1 cellular context compared by ENCODE assay signal in genomic region chr19:57362997-57363705, GRCh38.
TF ChIP-seq lines count a peak whose summit lies in the region.

TRAPPC2B (plus strand) TSS chr19:57363551; CDS start chr19:57364834, 1,283 bp downstream.
ZNF547 (plus strand) TSS chr19:57363551; CDS start chr19:57368556, 5,005 bp downstream.

TF ChIP-seq in HEK293, 187 proteins besides CTCF, POLR2A, EP300 and RAD21 (continued from another document):
- TF ChIP-seq ZNF37A (tag by site-specific recombination; IDR thresholded peaks at IDR 0.05) (no peak), ZNF664 (tag by site-specific recombination; IDR thresholded peaks at IDR 0.05) (no peak), ZNF146 (tag by site-specific recombination; IDR thresholded peaks at IDR 0.05) (no peak), SP2 (tag by site-specific recombination; IDR thresholded peaks at IDR 0.05) (peak; percentile 91), ZNF600 (tag by site-specific recombination; IDR thresholded peaks at IDR 0.05) (no peak), ZNF148 (tag by site-specific recombination; IDR thresholded peaks at IDR 0.05; ENCODE audit: borderline replicate concordance) (no peak), KLF7 (tag by site-specific recombination; IDR thresholded peaks at IDR 0.05; ENCODE audit: borderline replicate concordance) (no peak), TRIM28 (IDR thresholded peaks at IDR 0.05; ENCODE audit: borderline replicate concordance, low read length) (0 out of 2 replicates have a peak, but pooled peaks have one; percentile 29), ZNF571 (tag by site-specific recombination; IDR thresholded peaks at IDR 0.05) (no peak), ZFP41 (tag by site-specific recombination; IDR thresholded peaks at IDR 0.05; ENCODE audit: borderline replicate concordance) (no peak), BCL11B (tag by site-specific recombination; IDR thresholded peaks at IDR 0.05; ENCODE audit: low read depth) (no peak), ZNF114 (tag by site-specific recombination; IDR thresholded peaks at IDR 0.05) (no peak), OVOL3 (tag by site-specific recombination; IDR thresholded peaks at IDR 0.05) (no peak), EGR2 (tag by site-specific recombination; IDR thresholded peaks at IDR 0.05; ENCODE audit: low read depth) (no peak), ZNF707 (tag by site-specific recombination; IDR thresholded peaks at IDR 0.05) (no peak), ZNF629 (tag by site-specific recombination; IDR thresholded peaks at IDR 0.05) (peak; percentile 100), ZNF610 (tag by site-specific recombination; IDR thresholded peaks at IDR 0.05; ENCODE audit: borderline replicate concordance) (no peak; the same call in 1 of the 2 replicates), OSR2 (tag by site-specific recombination; IDR thresholded peaks at IDR 0.05) (no peak), ZSCAN4 (tag by site-specific recombination; IDR thresholded peaks at IDR 0.05) (no peak), ZNF341 (tag by site-specific recombination; IDR thresholded peaks at IDR 0.05; ENCODE audit: low read depth) (no peak), SCRT2 (tag by site-specific recombination; IDR thresholded peaks at IDR 0.05) (no peak), ZNF221 (tag by site-specific recombination; IDR thresholded peaks at IDR 0.05; ENCODE audit: borderline replicate concordance) (no peak), ZNF18 (tag by site-specific recombination; IDR thresholded peaks at IDR 0.05) (no peak), ZNF426 (tag by site-specific recombination; IDR thresholded peaks at IDR 0.05) (no peak), ZNF2 (tag by site-specific recombination; IDR thresholded peaks at IDR 0.05) (0 out of 2 replicates have a peak, but pooled peaks have one; percentile 35), ZNF184 (tag by site-specific recombination; IDR thresholded peaks at IDR 0.05) (no peak), REPIN1 (tag by site-specific recombination; IDR thresholded peaks at IDR 0.05; ENCODE audit: low read depth) (no peak), ZNF248 (tag by site-specific recombination; IDR thresholded peaks at IDR 0.05) (no peak), GLIS2 (tag by site-specific recombination; IDR thresholded peaks at IDR 0.05) (no peak), KLF9 (tag by site-specific recombination; IDR thresholded peaks at IDR 0.05; ENCODE audit: low read depth) (no peak), YY1 (tag by site-specific recombination; IDR thresholded peaks at IDR 0.05) (no peak), ZNF394 (tag by site-specific recombination; IDR thresholded peaks at IDR 0.05; ENCODE audit: borderline replicate concordance) (no peak), ZNF311 (tag by site-specific recombination; IDR thresholded peaks at IDR 0.05; ENCODE audit: borderline replicate concordance) (no peak), ZBTB49 (tag by site-specific recombination; IDR thresholded peaks at IDR 0.05; ENCODE audit: low read depth) (no peak), ZNF792 (tag by site-specific recombination; IDR thresholded peaks at IDR 0.05) (no peak), FEZF1 (tag by site-specific recombination; IDR thresholded peaks at IDR 0.05) (no peak), ZNF530 (tag by site-specific recombination; IDR thresholded peaks at IDR 0.05; ENCODE audit: low read depth) (no peak), ZFHX2 (tag by site-specific recombination; conservative IDR thresholded peaks at IDR 0.05) (peak; percentile 38; the same call in 1 of the 2 replicates), ZNF701 (tag by site-specific recombination; IDR thresholded peaks at IDR 0.05) (no peak), ZNF132 (tag by site-specific recombination; IDR thresholded peaks at IDR 0.05; ENCODE audit: borderline replicate concordance) (no peak)
- TF ChIP-seq, protein P1, sequence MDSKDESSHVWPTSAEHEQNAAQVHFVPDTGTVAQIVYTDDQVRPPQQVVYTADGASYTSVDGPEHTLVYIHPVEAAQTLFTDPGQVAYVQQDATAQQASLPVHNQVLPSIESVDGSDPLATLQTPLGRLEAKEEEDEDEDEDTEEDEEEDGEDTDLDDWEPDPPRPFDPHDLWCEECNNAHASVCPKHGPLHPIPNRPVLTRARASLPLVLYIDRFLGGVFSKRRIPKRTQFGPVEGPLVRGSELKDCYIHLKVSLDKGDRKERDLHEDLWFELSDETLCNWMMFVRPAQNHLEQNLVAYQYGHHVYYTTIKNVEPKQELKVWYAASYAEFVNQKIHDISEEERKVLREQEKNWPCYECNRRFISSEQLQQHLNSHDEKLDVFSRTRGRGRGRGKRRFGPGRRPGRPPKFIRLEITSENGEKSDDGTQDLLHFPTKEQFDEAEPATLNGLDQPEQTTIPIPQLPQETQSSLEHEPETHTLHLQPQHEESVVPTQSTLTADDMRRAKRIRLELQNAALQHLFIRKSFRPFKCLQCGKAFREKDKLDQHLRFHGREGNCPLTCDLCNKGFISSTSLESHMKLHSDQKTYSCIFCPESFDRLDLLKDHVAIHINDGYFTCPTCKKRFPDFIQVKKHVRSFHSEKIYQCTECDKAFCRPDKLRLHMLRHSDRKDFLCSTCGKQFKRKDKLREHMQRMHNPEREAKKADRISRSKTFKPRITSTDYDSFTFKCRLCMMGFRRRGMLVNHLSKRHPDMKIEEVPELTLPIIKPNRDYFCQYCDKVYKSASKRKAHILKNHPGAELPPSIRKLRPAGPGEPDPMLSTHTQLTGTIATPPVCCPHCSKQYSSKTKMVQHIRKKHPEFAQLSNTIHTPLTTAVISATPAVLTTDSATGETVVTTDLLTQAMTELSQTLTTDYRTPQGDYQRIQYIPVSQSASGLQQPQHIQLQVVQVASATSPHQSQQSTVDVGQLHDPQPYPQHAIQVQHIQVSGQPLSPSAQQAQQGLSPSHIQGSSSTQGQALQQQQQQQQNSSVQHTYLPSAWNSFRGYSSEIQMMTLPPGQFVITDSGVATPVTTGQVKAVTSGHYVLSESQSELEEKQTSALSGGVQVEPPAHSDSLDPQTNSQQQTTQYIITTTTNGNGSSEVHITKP (tag by site-specific recombination; IDR thresholded peaks at IDR 0.05): 0 out of 2 replicates have a peak, but pooled peaks have one; percentile 32
- TF ChIP-seq, protein P2, sequence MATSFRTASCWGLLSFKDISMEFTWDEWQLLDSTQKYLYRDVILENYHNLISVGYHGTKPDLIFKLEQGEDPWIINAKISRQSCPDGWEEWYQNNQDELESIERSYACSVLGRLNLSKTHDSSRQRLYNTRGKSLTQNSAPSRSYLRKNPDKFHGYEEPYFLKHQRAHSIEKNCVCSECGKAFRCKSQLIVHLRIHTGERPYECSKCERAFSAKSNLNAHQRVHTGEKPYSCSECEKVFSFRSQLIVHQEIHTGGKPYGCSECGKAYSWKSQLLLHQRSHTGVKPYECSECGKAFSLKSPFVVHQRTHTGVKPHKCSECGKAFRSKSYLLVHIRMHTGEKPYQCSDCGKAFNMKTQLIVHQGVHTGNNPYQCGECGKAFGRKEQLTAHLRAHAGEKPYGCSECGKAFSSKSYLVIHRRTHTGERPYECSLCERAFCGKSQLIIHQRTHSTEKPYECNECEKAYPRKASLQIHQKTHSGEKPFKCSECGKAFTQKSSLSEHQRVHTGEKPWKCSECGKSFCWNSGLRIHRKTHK (tag by site-specific recombination; IDR thresholded peaks at IDR 0.05): no peak
- TF ChIP-seq, protein P3, sequence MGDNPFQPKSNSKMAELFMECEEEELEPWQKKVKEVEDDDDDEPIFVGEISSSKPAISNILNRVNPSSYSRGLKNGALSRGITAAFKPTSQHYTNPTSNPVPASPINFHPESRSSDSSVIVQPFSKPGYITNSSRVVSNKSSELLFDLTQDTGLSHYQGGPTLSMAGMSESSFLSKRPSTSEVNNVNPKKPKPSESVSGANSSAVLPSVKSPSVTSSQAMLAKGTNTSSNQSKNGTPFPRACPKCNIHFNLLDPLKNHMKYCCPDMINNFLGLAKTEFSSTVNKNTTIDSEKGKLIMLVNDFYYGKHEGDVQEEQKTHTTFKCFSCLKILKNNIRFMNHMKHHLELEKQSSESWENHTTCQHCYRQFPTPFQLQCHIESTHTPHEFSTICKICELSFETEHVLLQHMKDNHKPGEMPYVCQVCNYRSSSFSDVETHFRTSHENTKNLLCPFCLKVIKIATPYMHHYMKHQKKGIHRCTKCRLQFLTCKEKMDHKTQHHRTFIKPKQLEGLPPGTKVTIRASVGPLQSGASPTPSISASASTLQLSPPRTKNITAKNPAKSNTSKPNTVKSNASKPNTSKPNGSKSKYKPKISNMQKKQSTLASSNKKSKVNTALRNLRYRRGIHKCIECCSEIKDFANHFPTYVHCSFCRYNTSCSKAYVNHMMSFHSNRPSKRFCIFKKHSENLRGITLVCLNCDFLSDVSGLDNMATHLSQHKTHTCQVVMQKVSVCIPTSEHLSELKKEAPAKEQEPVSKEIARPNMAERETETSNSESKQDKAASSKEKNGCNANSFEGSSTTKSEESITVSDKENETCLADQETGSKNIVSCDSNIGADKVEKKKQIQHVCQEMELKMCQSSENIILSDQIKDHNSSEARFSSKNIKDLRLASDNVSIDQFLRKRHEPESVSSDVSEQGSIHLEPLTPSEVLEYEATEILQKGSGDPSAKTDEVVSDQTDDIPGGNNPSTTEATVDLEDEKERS (tag by site-specific recombination; IDR thresholded peaks at IDR 0.05): no peak
TF ChIP-seq in HEK293: peak in this region for 31.
